1 cellular context compared by ENCODE assay signal in genomic region chr2:9843229-9844035, GRCh38.
TF ChIP-seq lines count a peak whose summit lies in the region.

TAF1B (plus strand) TSS chr2:9843474; CDS start chr2:9843542, 68 bp downstream.

TF ChIP-seq in GM12878, 131 proteins besides CTCF, POLR2A, EP300 and RAD21 (continued from another document and continues in another):
- no peak for TF ChIP-seq PRDM15 (CRISPR knock-in tag; IDR thresholded peaks at IDR 0.05)
- 0 out of 3 replicates have a peak, but pooled peaks have one; percentile 41 for TF ChIP-seq POU2F2 (IDR thresholded peaks at IDR 0.05; ENCODE audit: borderline replicate concordance, low read depth, low read length)
- TF ChIP-seq IKZF2 (IDR thresholded peaks at IDR 0.05) = peak; percentile 36 to 44; a peak in 3 of 4 replicates
- no peak; the same call in 1 of the 2 replicates for TF ChIP-seq YY1 (IDR thresholded peaks at IDR 0.05; ENCODE audit: low read depth, low read length)
- TF ChIP-seq CHD4 (IDR thresholded peaks at IDR 0.05) = no peak
- TF ChIP-seq EGR1 (IDR thresholded peaks at IDR 0.05; ENCODE audit: borderline replicate concordance in 1 of 2, low read depth in 2 of 2, low read length in 2 of 2) = 0 out of 3 replicates have a peak, but pooled peaks of 1 of the 2 experiments have one; percentile 51
- TF ChIP-seq MYB (IDR thresholded peaks at IDR 0.05; ENCODE audit: borderline replicate concordance, low read depth, low read length) = no peak
- TF ChIP-seq YBX1 (IDR thresholded peaks at IDR 0.05) = no peak
- no peak for TF ChIP-seq JUND (IDR thresholded peaks at IDR 0.05; ENCODE audit: low read depth, low read length)
- TF ChIP-seq DPF2 (IDR thresholded peaks at IDR 0.05) = 0 out of 2 replicates have a peak, but pooled peaks have one; percentile 42
- TF ChIP-seq ATF7 (IDR thresholded peaks at IDR 0.05; ENCODE audit: low read depth) = 0 out of 2 replicates have a peak, but pooled peaks have one; percentile 19
- TF ChIP-seq E2F4 (IDR thresholded peaks at IDR 0.05; ENCODE audit: low read depth, low read length) = no peak
- TF ChIP-seq ZNF384 (IDR thresholded peaks at IDR 0.05; ENCODE audit: borderline replicate concordance, low read depth, low read length) = no peak
- TF ChIP-seq, protein P1, sequence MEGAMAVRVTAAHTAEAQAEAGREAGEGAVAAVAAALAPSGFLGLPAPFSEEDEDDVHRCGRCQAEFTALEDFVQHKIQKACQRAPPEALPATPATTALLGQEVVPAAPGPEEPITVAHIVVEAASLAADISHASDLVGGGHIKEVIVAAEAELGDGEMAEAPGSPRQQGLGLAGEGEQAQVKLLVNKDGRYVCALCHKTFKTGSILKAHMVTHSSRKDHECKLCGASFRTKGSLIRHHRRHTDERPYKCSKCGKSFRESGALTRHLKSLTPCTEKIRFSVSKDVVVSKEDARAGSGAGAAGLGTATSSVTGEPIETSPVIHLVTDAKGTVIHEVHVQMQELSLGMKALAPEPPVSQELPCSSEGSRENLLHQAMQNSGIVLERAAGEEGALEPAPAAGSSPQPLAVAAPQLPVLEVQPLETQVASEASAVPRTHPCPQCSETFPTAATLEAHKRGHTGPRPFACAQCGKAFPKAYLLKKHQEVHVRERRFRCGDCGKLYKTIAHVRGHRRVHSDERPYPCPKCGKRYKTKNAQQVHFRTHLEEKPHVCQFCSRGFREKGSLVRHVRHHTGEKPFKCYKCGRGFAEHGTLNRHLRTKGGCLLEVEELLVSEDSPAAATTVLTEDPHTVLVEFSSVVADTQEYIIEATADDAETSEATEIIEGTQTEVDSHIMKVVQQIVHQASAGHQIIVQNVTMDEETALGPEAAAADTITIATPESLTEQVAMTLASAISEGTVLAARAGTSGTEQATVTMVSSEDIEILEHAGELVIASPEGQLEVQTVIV (IDR thresholded peaks at IDR 0.05; ENCODE audit: borderline replicate concordance, partially characterized antibody) = peak; percentile 85
- no peak for TF ChIP-seq ZNF274 (IDR thresholded peaks at IDR 0.05; ENCODE audit: insufficient read depth, insufficient read length)
- peak; percentile 50; the same call in 1 of the 2 replicates for TF ChIP-seq POLR2AphosphoS5 (IDR thresholded peaks at IDR 0.05; ENCODE audit: low read length)
- TF ChIP-seq ELK1 (IDR thresholded peaks at IDR 0.05; ENCODE audit: low read depth, low read length) = no peak
- peak; percentile 66 for TF ChIP-seq RELA (IDR thresholded peaks at IDR 0.05; ENCODE audit: borderline replicate concordance, partially characterized antibody)
- TF ChIP-seq SREBF1 (IDR thresholded peaks at IDR 0.05; ENCODE audit: low read length) = no peak
- TF ChIP-seq, protein P2, sequence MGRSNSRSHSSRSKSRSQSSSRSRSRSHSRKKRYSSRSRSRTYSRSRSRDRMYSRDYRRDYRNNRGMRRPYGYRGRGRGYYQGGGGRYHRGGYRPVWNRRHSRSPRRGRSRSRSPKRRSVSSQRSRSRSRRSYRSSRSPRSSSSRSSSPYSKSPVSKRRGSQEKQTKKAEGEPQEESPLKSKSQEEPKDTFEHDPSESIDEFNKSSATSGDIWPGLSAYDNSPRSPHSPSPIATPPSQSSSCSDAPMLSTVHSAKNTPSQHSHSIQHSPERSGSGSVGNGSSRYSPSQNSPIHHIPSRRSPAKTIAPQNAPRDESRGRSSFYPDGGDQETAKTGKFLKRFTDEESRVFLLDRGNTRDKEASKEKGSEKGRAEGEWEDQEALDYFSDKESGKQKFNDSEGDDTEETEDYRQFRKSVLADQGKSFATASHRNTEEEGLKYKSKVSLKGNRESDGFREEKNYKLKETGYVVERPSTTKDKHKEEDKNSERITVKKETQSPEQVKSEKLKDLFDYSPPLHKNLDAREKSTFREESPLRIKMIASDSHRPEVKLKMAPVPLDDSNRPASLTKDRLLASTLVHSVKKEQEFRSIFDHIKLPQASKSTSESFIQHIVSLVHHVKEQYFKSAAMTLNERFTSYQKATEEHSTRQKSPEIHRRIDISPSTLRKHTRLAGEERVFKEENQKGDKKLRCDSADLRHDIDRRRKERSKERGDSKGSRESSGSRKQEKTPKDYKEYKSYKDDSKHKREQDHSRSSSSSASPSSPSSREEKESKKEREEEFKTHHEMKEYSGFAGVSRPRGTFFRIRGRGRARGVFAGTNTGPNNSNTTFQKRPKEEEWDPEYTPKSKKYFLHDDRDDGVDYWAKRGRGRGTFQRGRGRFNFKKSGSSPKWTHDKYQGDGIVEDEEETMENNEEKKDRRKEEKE (IDR thresholded peaks at IDR 0.05) = no peak
- TF ChIP-seq PKNOX1 (IDR thresholded peaks at IDR 0.05) = no peak
- TF ChIP-seq ETV6 (conservative IDR thresholded peaks at IDR 0.05 in 1 of 2, IDR thresholded peaks at IDR 0.05 in 1 of 2; ENCODE audit: borderline replicate concordance in 1 of 2, low read depth in 1 of 2) = peak in 1 of 2 experiments; percentile 98; a peak in 2 of 4 replicates
- peak in 1 of 2 experiments; percentile 32; a peak in 2 of 4 replicates for TF ChIP-seq BHLHE40 (IDR thresholded peaks at IDR 0.05; ENCODE audit: borderline replicate concordance in 1 of 2, low read depth in 2 of 2, low read length in 1 of 2)
- TF ChIP-seq ZNF207 (IDR thresholded peaks at IDR 0.05; ENCODE audit: borderline replicate concordance) = peak; percentile 84
- no peak for TF ChIP-seq FOXK2 (IDR thresholded peaks at IDR 0.05)
- TF ChIP-seq ASH2L (IDR thresholded peaks at IDR 0.05; ENCODE audit: borderline replicate concordance, low read depth) = no peak
- 0 out of 2 replicates have a peak, but pooled peaks have one; percentile 25 for TF ChIP-seq CREB1 (IDR thresholded peaks at IDR 0.05; ENCODE audit: low read depth)
- TF ChIP-seq, protein P3, sequence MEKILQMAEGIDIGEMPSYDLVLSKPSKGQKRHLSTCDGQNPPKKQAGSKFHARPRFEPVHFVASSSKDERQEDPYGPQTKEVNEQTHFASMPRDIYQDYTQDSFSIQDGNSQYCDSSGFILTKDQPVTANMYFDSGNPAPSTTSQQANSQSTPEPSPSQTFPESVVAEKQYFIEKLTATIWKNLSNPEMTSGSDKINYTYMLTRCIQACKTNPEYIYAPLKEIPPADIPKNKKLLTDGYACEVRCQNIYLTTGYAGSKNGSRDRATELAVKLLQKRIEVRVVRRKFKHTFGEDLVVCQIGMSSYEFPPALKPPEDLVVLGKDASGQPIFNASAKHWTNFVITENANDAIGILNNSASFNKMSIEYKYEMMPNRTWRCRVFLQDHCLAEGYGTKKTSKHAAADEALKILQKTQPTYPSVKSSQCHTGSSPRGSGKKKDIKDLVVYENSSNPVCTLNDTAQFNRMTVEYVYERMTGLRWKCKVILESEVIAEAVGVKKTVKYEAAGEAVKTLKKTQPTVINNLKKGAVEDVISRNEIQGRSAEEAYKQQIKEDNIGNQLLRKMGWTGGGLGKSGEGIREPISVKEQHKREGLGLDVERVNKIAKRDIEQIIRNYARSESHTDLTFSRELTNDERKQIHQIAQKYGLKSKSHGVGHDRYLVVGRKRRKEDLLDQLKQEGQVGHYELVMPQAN (conservative IDR thresholded peaks at IDR 0.05) = peak; percentile 69; the same call in 1 of the 2 replicates
- peak; percentile 54 for TF ChIP-seq MXI1 (IDR thresholded peaks at IDR 0.05; ENCODE audit: low read depth, low read length)
- 0 out of 2 replicates have a peak, but pooled peaks have one; percentile 31 for TF ChIP-seq POLR2AphosphoS2 (IDR thresholded peaks at IDR 0.05; ENCODE audit: low read depth, low read length)
- TF ChIP-seq NBN (IDR thresholded peaks at IDR 0.05) = peak; percentile 57; the same call in 1 of the 2 replicates
- no peak for TF ChIP-seq HDAC6 (IDR thresholded peaks at IDR 0.05; ENCODE audit: unreplicated experiment)
- TF ChIP-seq KLF5 (IDR thresholded peaks at IDR 0.05; ENCODE audit: partially characterized antibody) = no peak
- no peak for TF ChIP-seq SMAD1 (IDR thresholded peaks at IDR 0.05; ENCODE audit: low read depth, partially characterized antibody)
- no peak for TF ChIP-seq NR2C1 (IDR thresholded peaks at IDR 0.05)
- peak; percentile 8; the same call in 1 of the 2 replicates for TF ChIP-seq TARDBP (IDR thresholded peaks at IDR 0.05; ENCODE audit: borderline replicate concordance)
- TF ChIP-seq, protein P4, sequence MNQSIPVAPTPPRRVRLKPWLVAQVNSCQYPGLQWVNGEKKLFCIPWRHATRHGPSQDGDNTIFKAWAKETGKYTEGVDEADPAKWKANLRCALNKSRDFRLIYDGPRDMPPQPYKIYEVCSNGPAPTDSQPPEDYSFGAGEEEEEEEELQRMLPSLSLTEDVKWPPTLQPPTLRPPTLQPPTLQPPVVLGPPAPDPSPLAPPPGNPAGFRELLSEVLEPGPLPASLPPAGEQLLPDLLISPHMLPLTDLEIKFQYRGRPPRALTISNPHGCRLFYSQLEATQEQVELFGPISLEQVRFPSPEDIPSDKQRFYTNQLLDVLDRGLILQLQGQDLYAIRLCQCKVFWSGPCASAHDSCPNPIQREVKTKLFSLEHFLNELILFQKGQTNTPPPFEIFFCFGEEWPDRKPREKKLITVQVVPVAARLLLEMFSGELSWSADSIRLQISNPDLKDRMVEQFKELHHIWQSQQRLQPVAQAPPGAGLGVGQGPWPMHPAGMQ (IDR thresholded peaks at IDR 0.05; ENCODE audit: borderline replicate concordance) = no peak
- TF ChIP-seq ZZZ3 (IDR thresholded peaks at IDR 0.05; ENCODE audit: control insufficient read depth, insufficient read length, low read depth) = no peak
- TF ChIP-seq TAF1 (IDR thresholded peaks at IDR 0.05; ENCODE audit: borderline replicate concordance, low read depth, low read length) = peak; percentile 43; the same call in 1 of the 2 replicates
- TF ChIP-seq NR2C2 (IDR thresholded peaks at IDR 0.05; ENCODE audit: borderline replicate concordance, control insufficient read depth, insufficient read length, low read depth) = no peak
- 0 out of 2 replicates have a peak, but pooled peaks have one; percentile 50 for TF ChIP-seq CHD1 (IDR thresholded peaks at IDR 0.05; ENCODE audit: low read depth, low read length)
- no peak for TF ChIP-seq HDAC2 (IDR thresholded peaks at IDR 0.05)
